In genomic region chr19:1827566-1828278, GRCh38 we compare ENCODE assay signal across 19 cellular contexts. TPM values are rescaled to one million over a fixed set of nuclear protein-coding genes. Genes with fewer than 3 reads are reported as not detected.
DNase-seq lines count a peak whose midpoint lies in the region; FAIRE-seq and TF ChIP-seq lines count a peak whose summit lies in the region.
"Had no signal": no experiment of that assay in that cellular context is flagged by ENCODE, and none has a peak within 500 bp of the region (broad histone marks: within the 10 kb centered on the region; RNA-seq: fewer than 3 reads in every experiment).

No MANE protein-coding gene starts in this region.

- H3K23ac ChIP-seq in H1 (ENCODE audit: insufficient read length) = no peak overlapping the region

- CTCF ChIA-PET in Calu3 (lab: Charles Lee) (no interaction called here), H1 (lab: Charles Lee; ENCODE audit: partially characterized antibody) (interaction anchor here (1.2 to 16.5 kb wide), 10 partner anchors 13 to 263 kb away, joined by 3 to 228 read pairs (median 13); no protein-coding TSS in a partner anchor)

- no peak overlapping the region for H2AFZ ChIP-seq in H1 (ENCODE audit: low read length)
- H2AFZ ChIP-seq in osteoblast (ENCODE audit: low read length) = no peak overlapping the region
- H2AFZ ChIP-seq: PC-9 had no signal

- FAIRE-seq in H1 (lab: Jason Lieb, UNC) = no peak

- no peak for TF ChIP-seq EP300 in H1 (IDR thresholded peaks at IDR 0.05; ENCODE audit: borderline replicate concordance in 1 of 2, low read depth in 2 of 2, low read length in 2 of 2)

- H3K27me3 ChIP-seq in HUES64 (ENCODE audit: insufficient read depth, low read length) = no peaks in the 10 kb centered on the region
- no peaks in the 10 kb centered on the region for H3K27me3 ChIP-seq in H1 (replicated peaks in 1 of 4; ENCODE audit: control insufficient read depth in 3 of 4, extremely low read depth in 1 of 4, insufficient read depth in 3 of 4, low read length in 3 of 4)
- H3K27me3 ChIP-seq in osteoblast (ENCODE audit: insufficient read depth, low read length) = no peaks in the 10 kb centered on the region
- H3K27me3 ChIP-seq in prostate gland (replicated peaks; ENCODE audit: insufficient read depth) = no peaks in the 10 kb centered on the region
- H3K27me3 ChIP-seq: BE2C, MG63 had no signal

- H3K4me2 ChIP-seq in H1 (ENCODE audit: insufficient read depth in 1 of 2, low read depth in 2 of 2, low read length in 2 of 2) (0 out of 4 replicates have a peak overlapping the region, but pooled peaks of 1 of the 2 experiments have one; percentile 54), osteoblast (ENCODE audit: insufficient read depth, low read length) (no peak overlapping the region)
- H3K4me2 ChIP-seq: PC-9 had no signal

- H3K4me3 ChIP-seq in HUES64 (ENCODE audit: low read length) (no peak overlapping the region), H1 (ENCODE audit: extremely low read depth in 1 of 4, insufficient read depth in 2 of 4, low read depth in 3 of 4, low read length in 4 of 4) (no peak overlapping the region), osteoblast (ENCODE audit: insufficient read depth, low read length) (no peak overlapping the region), prostate gland (no peak overlapping the region)
- H3K4me3 ChIP-seq: HAP-1, MG63, PC-9 had no signal

- H3K36me3 ChIP-seq in HUES64 (ENCODE audit: insufficient read depth, low read length) (peaks cover 30% of the 10 kb centered on the region), H1 (ENCODE audit: control insufficient read depth in 2 of 4, insufficient read depth in 4 of 4, low read length in 3 of 4) (peaks cover 3 to 15% (median 4%) of the 10 kb centered on the region in 4 experiments; a peak in 3 of 8 replicates), osteoblast (ENCODE audit: insufficient read depth, low read length) (peaks cover 16% of the 10 kb centered on the region), prostate gland (peaks cover 0 to 7% of the 10 kb centered on the region in 2 donors)

- no peak overlapping the region for H2AK5ac ChIP-seq in H1 (ENCODE audit: low read depth, low read length)

- no peaks in the 10 kb centered on the region for H3K9me3 ChIP-seq in HUES64 (ENCODE audit: insufficient read depth, low read depth, low read length)
- H3K9me3 ChIP-seq in H1 (ENCODE audit: insufficient read depth in 2 of 2, low read depth in 1 of 2, low read length in 1 of 2) = no peaks in the 10 kb centered on the region
- no peaks in the 10 kb centered on the region for H3K9me3 ChIP-seq in osteoblast (ENCODE audit: low read depth, low read length)
- no peaks in the 10 kb centered on the region for H3K9me3 ChIP-seq in prostate gland
- H3K9me3 ChIP-seq: BE2C, HAP-1, MG63 had no signal

- H2BK20ac ChIP-seq in H1 (ENCODE audit: low read length) = no peak overlapping the region

- H3K4me1 Mint-ChIP-seq in Calu3 (ENCODE audit: low read depth, unreplicated experiment) = no peaks in the 10 kb centered on the region
- no peaks in the 10 kb centered on the region for H3K4me1 Mint-ChIP-seq in T-helper 2 cell treated with Interferon-gamma antibody and Interleukin-4, amounts not matched to agents 5 μg/mL and 100 μg/mL, for 36 hours (ENCODE audit: low read depth)

- peaks cover 6% of the 10 kb centered on the region for H3K79me1 ChIP-seq in H1 (ENCODE audit: low read depth, low read length)

- no peak for TF ChIP-seq CTCF in Calu3 (IDR thresholded peaks at IDR 0.05; ENCODE audit: unreplicated experiment)
- no peak for TF ChIP-seq CTCF in H1 (IDR thresholded peaks at IDR 0.05; ENCODE audit: control extremely low read depth in 1 of 3, insufficient read depth in 1 of 3, low read depth in 1 of 3, low read length in 3 of 3)
- no peak for TF ChIP-seq CTCF in osteoblast (IDR thresholded peaks at IDR 0.05; ENCODE audit: extremely low read depth, low read depth, low read length)
- TF ChIP-seq CTCF in prostate gland (IDR thresholded peaks at IDR 0.05) = no peak

- H4K20me1 ChIP-seq in H1 (replicated peaks in 1 of 2; ENCODE audit: control insufficient read depth in 1 of 2, insufficient read depth in 2 of 2, low read length in 2 of 2) = peaks cover 0 to 7% of the 10 kb centered on the region in 2 experiments
- H4K20me1 ChIP-seq in osteoblast (ENCODE audit: insufficient read depth, low read length) = peaks cover 40% of the 10 kb centered on the region

- peaks cover 2% of the 10 kb centered on the region; the same call in 1 of the 2 replicates for H3K23me2 ChIP-seq in H1 (ENCODE audit: low read depth, low read length)

- 91% methylated on average over 41 of the region's 41 CpGs for WGBS in HUES64
- 89% methylated on average over 8 of the region's 41 CpGs; no CpG with 5 or more reads in 1 of the 2 experiments for WGBS in H1 (ENCODE audit: extremely low coverage in 1 of 2, insufficient coverage in 1 of 2, insufficient read length in 1 of 2, insufficient replicate concordance in 2 of 2, low coverage in 1 of 2, low lambda C conversion rate in 2 of 2, missing lambda C conversion rate in 1 of 2), 2 experiments
- 89% methylated on average over 38 of the region's 41 CpGs for WGBS in prostate gland

- TF ChIP-seq POLR2A in H1 (IDR thresholded peaks at IDR 0.05; ENCODE audit: control extremely low read depth in 1 of 2, low read depth in 2 of 2, low read length in 2 of 2) (no peak), prostate gland (IDR thresholded peaks at IDR 0.05) (no peak)

- no peak for TF ChIP-seq RAD21 in H1 (IDR thresholded peaks at IDR 0.05 in 1 of 2, conservative IDR thresholded peaks at IDR 0.05 in 1 of 2; ENCODE audit: low read depth in 2 of 2, low read length in 2 of 2)

- peaks cover 0 to 18% of the 10 kb centered on the region in 2 experiments; a peak in 2 of 4 replicates for H3K79me2 ChIP-seq in H1 (ENCODE audit: control insufficient read depth in 1 of 2, insufficient read depth in 2 of 2, low read length in 2 of 2)
- H3K79me2 ChIP-seq in osteoblast (ENCODE audit: insufficient read depth, low read length) = peaks cover 46% of the 10 kb centered on the region

- no peaks in the 10 kb centered on the region for H3K27me3 Mint-ChIP-seq in Calu3 (ENCODE audit: unreplicated experiment)
- H3K27me3 Mint-ChIP-seq in T-helper 2 cell treated with Interferon-gamma antibody and Interleukin-4, amounts not matched to agents 5 μg/mL and 100 μg/mL, for 36 hours (ENCODE audit: low read depth) = no peaks in the 10 kb centered on the region

- no peak overlapping the region for H2BK15ac ChIP-seq in H1 (ENCODE audit: low read length)

- peak overlapping the region; percentile 54 for H4K91ac ChIP-seq in H1 (replicated peaks; ENCODE audit: insufficient read length, low read length)

- intact Hi-C loops in Calu3 (cut with micrococcal nuclease; ENCODE audit: unreplicated experiment) (no loop called here), prostate gland (cut with DNase I) (loop anchor here (10.0 kb wide), 1 partner anchor 283 kb away; no protein-coding TSS in a partner anchor)

- H3K14ac ChIP-seq in H1 (ENCODE audit: insufficient read length) = no peak overlapping the region

- H3K4me1 ChIP-seq in HUES64 (ENCODE audit: insufficient read depth, low read length) = peaks cover 9% of the 10 kb centered on the region; the same call in 1 of the 2 replicates
- H3K4me1 ChIP-seq in H1 (replicated peaks in 1 of 4; ENCODE audit: control insufficient read depth in 3 of 4, insufficient read depth in 4 of 4, low read length in 3 of 4) = peaks cover 0 to 14% (median 8%) of the 10 kb centered on the region in 4 experiments; a peak in 6 of 7 replicates
- no peaks in the 10 kb centered on the region for H3K4me1 ChIP-seq in osteoblast (ENCODE audit: insufficient read depth, low read length)
- no peaks in the 10 kb centered on the region for H3K4me1 ChIP-seq in prostate gland (replicated peaks)
- H3K4me1 ChIP-seq: HAP-1 had no signal

- H2BK5ac ChIP-seq in H1 (ENCODE audit: low read depth, low read length) = 0 out of 2 replicates have a peak overlapping the region, but pooled peaks have one; percentile 78

- no peaks in the 10 kb centered on the region for H3K9me3 Mint-ChIP-seq in Calu3 (ENCODE audit: low read depth, unreplicated experiment)
- no peaks in the 10 kb centered on the region for H3K9me3 Mint-ChIP-seq in T-helper 2 cell treated with Interferon-gamma antibody and Interleukin-4, amounts not matched to agents 5 μg/mL and 100 μg/mL, for 36 hours

- H3K4me3 Mint-ChIP-seq in Calu3 (ENCODE audit: low read depth, unreplicated experiment) = no peak overlapping the region
- no peak overlapping the region for H3K4me3 Mint-ChIP-seq in T-helper 2 cell treated with Interferon-gamma antibody and Interleukin-4, amounts not matched to agents 5 μg/mL and 100 μg/mL, for 36 hours
- H3K4me3 Mint-ChIP-seq: CD8-positive, alpha-beta memory T cell had no signal

- no peak overlapping the region for H2BK12ac ChIP-seq in H1 (ENCODE audit: low read depth, low read length)

- no peak for DNase-seq in Calu3
- no peak for DNase-seq in H1 (ENCODE audit: low read depth in 1 of 2, low spot score in 2 of 2)
- DNase-seq in osteoblast (ENCODE audit: insufficient read length, low spot score, missing footprints) = peak; percentile 90
- no peak for DNase-seq in prostate gland (ENCODE audit: low spot score)
- DNase-seq in DMS53 treated with DMSO at 0.1 percent for 48 hours (lab: John Stamatoyannopoulos, UW; ENCODE audit: unreplicated experiment) = no peak
- no peak for DNase-seq in T-helper 2 cell treated with Interferon-gamma antibody and Interleukin-4, amounts not matched to agents 5 μg/mL and 100 μg/mL, for 36 hours (ENCODE audit: low spot score)
- DNase-seq in central memory CD4-positive, alpha-beta T cell = no peak
- DNase-seq: BE2C; CD8-positive, alpha-beta memory T cell; DMS 273 treated with DMSO at 0.1 percent for 48 hours; KG1; MG63; NCI-H1092 treated with DMSO at 0.1 percent for 48 hours; NCI-H1694 treated with DMSO at 0.1 percent for 48 hours; NCI-H345; NCI-H526 treated with DMSO at 0.1 percent for 48 hours; PC-9 had no signal

- BruUV-seq in Calu3 (replicated peaks; lab: Mats Ljungman, UMichigan) = TSS peak; percentile 15

- POLR2A ChIA-PET in H1 (lab: Charles Lee; ENCODE audit: partially characterized antibody) = interaction anchor here (0.8 to 2.8 kb wide), 6 partner anchors 8 to 237 kb away, joined by 3 to 8 read pairs (median 4); no protein-coding TSS in a partner anchor

- H3K18ac ChIP-seq in H1 (ENCODE audit: extremely low read depth, low read length) = no peak overlapping the region

- no peak overlapping the region for H2BK120ac ChIP-seq in H1 (replicated peaks; ENCODE audit: low read depth, low read length)

- no peak overlapping the region for H3K4ac ChIP-seq in H1 (replicated peaks; ENCODE audit: insufficient read length, low read depth, low read length)

- H3K56ac ChIP-seq in H1 (replicated peaks; ENCODE audit: insufficient read length, low read depth, low read length) = no peak overlapping the region

- H4K5ac ChIP-seq in H1 (ENCODE audit: insufficient read length, low read depth, low read length) = no peak overlapping the region

- H3K9ac ChIP-seq in HUES64 (ENCODE audit: low read depth, low read length) (peak overlapping the region; percentile 50; the same call in 1 of the 2 replicates), H1 (replicated peaks in 1 of 4; ENCODE audit: extremely low read depth in 1 of 4, low read depth in 3 of 4, low read length in 3 of 4) (no peak overlapping the region)

- peaks cover 34% of the 10 kb centered on the region for H3K36me3 Mint-ChIP-seq in Calu3 (ENCODE audit: insufficient read depth, unreplicated experiment)
- H3K36me3 Mint-ChIP-seq in T-helper 2 cell treated with Interferon-gamma antibody and Interleukin-4, amounts not matched to agents 5 μg/mL and 100 μg/mL, for 36 hours (ENCODE audit: low read depth) = peaks cover 12% of the 10 kb centered on the region

- H3K27ac Mint-ChIP-seq in Calu3 (ENCODE audit: unreplicated experiment) = no peak overlapping the region
- no peak overlapping the region for H3K27ac Mint-ChIP-seq in T-helper 2 cell treated with Interferon-gamma antibody and Interleukin-4, amounts not matched to agents 5 μg/mL and 100 μg/mL, for 36 hours

- H4K8ac ChIP-seq in H1 (ENCODE audit: extremely low read depth, insufficient read depth, low read length) = no peak overlapping the region; the same call in 1 of the 2 replicates

- H3K27ac ChIP-seq in HUES64 (ENCODE audit: low read depth, low read length) = peak overlapping the region; percentile 70
- no peak overlapping the region; the same call in 1 of the 2 replicates for H3K27ac ChIP-seq in H1 (ENCODE audit: low read depth, low read length)
- no peak overlapping the region for H3K27ac ChIP-seq in osteoblast (ENCODE audit: low read depth, low read length)
- no peak overlapping the region for H3K27ac ChIP-seq in prostate gland
- H3K27ac ChIP-seq: PC-9 had no signal

RNA-seq across cellular contexts. Expression of gene ATP8B3, which starts 15.6 kb away (rescaled TPM):
- 5.9 and 6.7 TPM in 2 replicates for total RNA-seq in Calu3 (2022)
- polyA plus RNA-seq in HUES64 (2013, experiment 1 of 2) = 4.8 TPM
- polyA plus RNA-seq in HUES64 (2013, experiment 2 of 2) = 5.4 TPM
- total RNA-seq in H1 (2021; fragmentation: NEBNext Ultra II Directional; extraction: Animal tissue kit (Norgen Biotek cat#: 25700)) = 2.9 and 4.1 TPM in 2 replicates
- 9.3 and 10.0 TPM in 2 replicates for polyA plus RNA-seq in H1 (2011; rRNA removed)
- polyA plus RNA-seq in H1 (2011; cell fraction: cytosol; rRNA removed) = 9.1 TPM
- polyA plus RNA-seq in H1 (2011; cell fraction: nucleus; rRNA removed) = 19.8 TPM
- polyA plus RNA-seq in H1 (2012, experiment 1 of 2) = 4.2 to 8.7 TPM (median 7.7 TPM) in 4 replicates
- 4.7 TPM for polyA plus RNA-seq in H1 (2012, experiment 2 of 2)
- polyA plus RNA-seq in H1 (2013, experiment 1 of 2) = 5.4 TPM
- 4.9 TPM for polyA plus RNA-seq in H1 (2013, experiment 2 of 2)
- polyA minus RNA-seq in H1 (2011; rRNA and poly(A)+ RNA removed) = 4.7 and 7.9 TPM in 2 replicates
- 5.4 TPM for polyA minus RNA-seq in H1 (2011; cell fraction: cytosol; rRNA and poly(A)+ RNA removed)
- 5.2 TPM for polyA minus RNA-seq in H1 (2011; cell fraction: nucleus; rRNA and poly(A)+ RNA removed)
- total RNA-seq in osteoblast = 0.59 and 0.72 TPM in 2 replicates
- 1 to 10 TPM in 1 of 2 donors, under 1 TPM in 1; 0.18 to 4.7 TPM for total RNA-seq in prostate gland

RNA-seq across cellular contexts. Expression of gene REXO1, which starts 20.6 kb away (rescaled TPM):
- total RNA-seq in Calu3 (2022) = 34.1 and 39.5 TPM in 2 replicates
- polyA plus RNA-seq in HUES64 (2013, experiment 1 of 2) = 21.4 TPM
- 19.9 TPM for polyA plus RNA-seq in HUES64 (2013, experiment 2 of 2)
- total RNA-seq in H1 (2021; fragmentation: NEBNext Ultra II Directional; extraction: Animal tissue kit (Norgen Biotek cat#: 25700)) = 42.4 and 44.3 TPM in 2 replicates
- 44.3 and 69.6 TPM in 2 replicates for polyA plus RNA-seq in H1 (2011; rRNA removed)
- polyA plus RNA-seq in H1 (2011; cell fraction: cytosol; rRNA removed) = 21.3 TPM
- 69.2 TPM for polyA plus RNA-seq in H1 (2011; cell fraction: nucleus; rRNA removed)
- polyA plus RNA-seq in H1 (2012, experiment 1 of 2) = 35.1 to 44.9 TPM (median 43.7 TPM) in 4 replicates
- 33.4 TPM for polyA plus RNA-seq in H1 (2012, experiment 2 of 2)
- polyA plus RNA-seq in H1 (2013, experiment 1 of 2) = 22.8 TPM
- polyA plus RNA-seq in H1 (2013, experiment 2 of 2) = 21.3 TPM
- 18.8 and 19.5 TPM in 2 replicates for polyA minus RNA-seq in H1 (2011; rRNA and poly(A)+ RNA removed)
- 24.8 TPM for polyA minus RNA-seq in H1 (2011; cell fraction: cytosol; rRNA and poly(A)+ RNA removed)
- 20.1 TPM for polyA minus RNA-seq in H1 (2011; cell fraction: nucleus; rRNA and poly(A)+ RNA removed)
- total RNA-seq in osteoblast = 8.5 and 9.4 TPM in 2 replicates
- total RNA-seq in prostate gland = 10 to 100 TPM; 29.8 to 59.1 TPM

RNA-seq across cellular contexts. Expression of gene KLF16, which starts 35.7 kb away (rescaled TPM):
- 32.3 and 39.0 TPM in 2 replicates for total RNA-seq in Calu3 (2022)
- polyA plus RNA-seq in HUES64 (2013, experiment 1 of 2) = 23.7 TPM
- polyA plus RNA-seq in HUES64 (2013, experiment 2 of 2) = 24.2 TPM
- total RNA-seq in H1 (2021; fragmentation: NEBNext Ultra II Directional; extraction: Animal tissue kit (Norgen Biotek cat#: 25700)) = 45.9 and 53.2 TPM in 2 replicates
- polyA plus RNA-seq in H1 (2011; rRNA removed) = 14.3 and 44.7 TPM in 2 replicates
- 15.0 TPM for polyA plus RNA-seq in H1 (2011; cell fraction: cytosol; rRNA removed)
- polyA plus RNA-seq in H1 (2011; cell fraction: nucleus; rRNA removed) = 29.0 TPM
- 15.6 to 26.7 TPM (median 23.8 TPM) in 4 replicates for polyA plus RNA-seq in H1 (2012, experiment 1 of 2)
- 21.5 TPM for polyA plus RNA-seq in H1 (2012, experiment 2 of 2)
- 27.2 TPM for polyA plus RNA-seq in H1 (2013, experiment 1 of 2)
- polyA plus RNA-seq in H1 (2013, experiment 2 of 2) = 28.5 TPM
- 1.1 and 2.2 TPM in 2 replicates for polyA minus RNA-seq in H1 (2011; rRNA and poly(A)+ RNA removed)
- polyA minus RNA-seq in H1 (2011; cell fraction: cytosol; rRNA and poly(A)+ RNA removed) = 32.1 TPM
- 10.4 TPM for polyA minus RNA-seq in H1 (2011; cell fraction: nucleus; rRNA and poly(A)+ RNA removed)
- 6.9 and 11.5 TPM in 2 replicates for total RNA-seq in osteoblast
- total RNA-seq in prostate gland = 10 to 100 TPM in 1 of 2 donors, 1 to 10 TPM in 1; 8.4 to 22.8 TPM

RNA-seq across cellular contexts. Expression of gene ABHD17A, which starts 57.6 kb away (rescaled TPM):
- total RNA-seq in Calu3 (2022) (35.2 and 36.9 TPM in 2 replicates), osteoblast (49.5 and 52.5 TPM in 2 replicates), prostate gland (100 to 1,000 TPM; 131 to 146 TPM)
- polyA plus RNA-seq in HUES64 (2013, experiment 1 of 2) = 31.8 TPM
- polyA plus RNA-seq in HUES64 (2013, experiment 2 of 2) = 31.0 TPM
- 41.2 and 45.3 TPM in 2 replicates for total RNA-seq in H1 (2021; fragmentation: NEBNext Ultra II Directional; extraction: Animal tissue kit (Norgen Biotek cat#: 25700))
- polyA plus RNA-seq in H1 (2011; rRNA removed) = 87.4 and 98.0 TPM in 2 replicates
- 60.4 TPM for polyA plus RNA-seq in H1 (2011; cell fraction: cytosol; rRNA removed)
- polyA plus RNA-seq in H1 (2011; cell fraction: nucleus; rRNA removed) = 86.1 TPM
- 15.8 to 35.0 TPM (median 33.1 TPM) in 4 replicates for polyA plus RNA-seq in H1 (2012, experiment 1 of 2)
- polyA plus RNA-seq in H1 (2012, experiment 2 of 2) = 33.7 TPM
- 35.1 TPM for polyA plus RNA-seq in H1 (2013, experiment 1 of 2)
- 34.7 TPM for polyA plus RNA-seq in H1 (2013, experiment 2 of 2)
- 8.1 and 11.4 TPM in 2 replicates for polyA minus RNA-seq in H1 (2011; rRNA and poly(A)+ RNA removed)
- 24.5 TPM for polyA minus RNA-seq in H1 (2011; cell fraction: cytosol; rRNA and poly(A)+ RNA removed)
- polyA minus RNA-seq in H1 (2011; cell fraction: nucleus; rRNA and poly(A)+ RNA removed) = 18.1 TPM
